20 cellular contexts compared by ENCODE assay signal in genomic region chr5:178118345-178118744, GRCh38. TPM values are rescaled to one million over a fixed set of nuclear protein-coding genes. Genes with fewer than 3 reads are reported as not detected.
DNase-seq lines count a peak whose midpoint lies in the region; FAIRE-seq and TF ChIP-seq lines count a peak whose summit lies in the region.
"Had no signal": no experiment of that assay in that cellular context is flagged by ENCODE, and none has a peak within 500 bp of the region (broad histone marks: within the 10 kb centered on the region; RNA-seq: fewer than 3 reads in every experiment).

No MANE protein-coding gene starts in this region.

- H3K27ac Mint-ChIP-seq in endothelial cell (ENCODE audit: unreplicated experiment) (peak overlapping the region; percentile 94), neural progenitor cell (no peak overlapping the region)
- H3K27ac Mint-ChIP-seq: activated CD8-positive, alpha-beta memory T cell treated with anti-CD3 and anti-CD28 coated beads, Interleukin-2, amount 10 ng/mL, durations not matched to agents 7 days and 5 days; activated naive CD8-positive, alpha-beta T cell treated with anti-CD3 and anti-CD28 coated beads, Interleukin-2, amount 50 U/mL, for 24 hours; activated T-helper 17 cell treated with anti-CD3 and anti-CD28 coated beads, Interleukin-2, amount 50 U/mL, for 72 hours; dendritic cell treated with granulocyte-macrophage colony-stimulating factor and Interleukin-4, amounts not matched to agents 40 ng/mL and 50 ng/mL, for 4 days had no signal

- H3K36me3 Mint-ChIP-seq in endothelial cell (ENCODE audit: low read depth, unreplicated experiment) (peaks cover 13% of the 10 kb centered on the region), neural progenitor cell (no peaks in the 10 kb centered on the region)
- H3K36me3 Mint-ChIP-seq: activated CD8-positive, alpha-beta memory T cell treated with anti-CD3 and anti-CD28 coated beads, Interleukin-2, amount 10 ng/mL, durations not matched to agents 7 days and 5 days had no signal

- peak overlapping the region in 5 of 8 donors; percentile 20 to 85 (median 68) for H3K27ac ChIP-seq in spleen
- H3K27ac ChIP-seq in neural progenitor cell = no peak overlapping the region
- H3K27ac ChIP-seq: brain microvascular endothelial cell, epithelial cell of prostate, foreskin keratinocyte, RWPE1 had no signal

- H3K4me2 ChIP-seq in Loucy (ENCODE audit: low read depth, low read length, poor library complexity, severe bottlenecking) (peak overlapping the region; percentile 93), neural progenitor cell (no peak overlapping the region)

- H3K9me3 ChIP-seq in Loucy (ENCODE audit: insufficient read depth, low read depth, low read length) (no peaks in the 10 kb centered on the region), spleen (no peaks in the 10 kb centered on the region), neural progenitor cell (ENCODE audit: low read depth) (no peaks in the 10 kb centered on the region)

- H3K4me3 Mint-ChIP-seq in endothelial cell (ENCODE audit: unreplicated experiment) (no peak overlapping the region), neural progenitor cell (no peak overlapping the region)
- H3K4me3 Mint-ChIP-seq: activated CD8-positive, alpha-beta memory T cell treated with anti-CD3 and anti-CD28 coated beads, Interleukin-2, amount 10 ng/mL, durations not matched to agents 7 days and 5 days; activated naive CD8-positive, alpha-beta T cell treated with anti-CD3 and anti-CD28 coated beads, Interleukin-2, amount 50 U/mL, for 24 hours; activated T-helper 17 cell treated with anti-CD3 and anti-CD28 coated beads, Interleukin-2, amount 50 U/mL, for 72 hours; dendritic cell treated with granulocyte-macrophage colony-stimulating factor and Interleukin-4, amounts not matched to agents 40 ng/mL and 50 ng/mL, for 4 days had no signal

- H3K4me1 Mint-ChIP-seq in endothelial cell (ENCODE audit: unreplicated experiment) (peaks cover 46% of the 10 kb centered on the region), neural progenitor cell (peaks cover 29% of the 10 kb centered on the region)

- H3K36me3 ChIP-seq in Loucy (ENCODE audit: insufficient read depth, low read length) = peaks cover 6% of the 10 kb centered on the region; the same call in 1 of the 2 replicates
- H3K36me3 ChIP-seq in spleen = peaks cover 0 to 18% (median 0%) of the 10 kb centered on the region in 6 donors
- no peaks in the 10 kb centered on the region for H3K36me3 ChIP-seq in neural progenitor cell
- H3K36me3 ChIP-seq: brain microvascular endothelial cell had no signal

- H3K27me3 Mint-ChIP-seq in endothelial cell (ENCODE audit: unreplicated experiment) (peaks cover 21% of the 10 kb centered on the region), neural progenitor cell (ENCODE audit: insufficient read depth, low read depth) (peaks cover 3% of the 10 kb centered on the region)
- H3K27me3 Mint-ChIP-seq: activated naive CD8-positive, alpha-beta T cell treated with anti-CD3 and anti-CD28 coated beads, Interleukin-2, amount 50 U/mL, for 24 hours; activated T-helper 17 cell treated with anti-CD3 and anti-CD28 coated beads, Interleukin-2, amount 50 U/mL, for 72 hours had no signal

- H2AFZ ChIP-seq in Loucy (ENCODE audit: low read length) = no peak overlapping the region
- H2AFZ ChIP-seq in neural progenitor cell (replicated peaks) = no peak overlapping the region

- H3K27me3 ChIP-seq in Loucy (ENCODE audit: insufficient read depth, low read length, poor library complexity, severe bottlenecking) (no peaks in the 10 kb centered on the region), spleen (replicated peaks in 1 of 7) (peaks cover 0 to 89% (median 25%) of the 10 kb centered on the region in 7 donors), neural progenitor cell (no peaks in the 10 kb centered on the region)
- H3K27me3 ChIP-seq: foreskin keratinocyte had no signal

- no peaks in the 10 kb centered on the region for H3K9me2 ChIP-seq in Loucy (replicated peaks; ENCODE audit: low read depth, low read length)

- WGBS in spleen, 5 donors = 31 to 49% (median 42%) methylated on average over 4 to 9 of the region's 9 CpGs

- no peaks in the 10 kb centered on the region for H3K9me3 Mint-ChIP-seq in endothelial cell (ENCODE audit: unreplicated experiment)
- H3K9me3 Mint-ChIP-seq in neural progenitor cell = no peaks in the 10 kb centered on the region
- H3K9me3 Mint-ChIP-seq: activated naive CD8-positive, alpha-beta T cell treated with anti-CD3 and anti-CD28 coated beads, Interleukin-2, amount 50 U/mL, for 24 hours; activated T-helper 17 cell treated with anti-CD3 and anti-CD28 coated beads, Interleukin-2, amount 50 U/mL, for 72 hours; dendritic cell treated with granulocyte-macrophage colony-stimulating factor and Interleukin-4, amounts not matched to agents 40 ng/mL and 50 ng/mL, for 4 days had no signal

- H3K9ac ChIP-seq in Loucy (ENCODE audit: low read depth, low read length, poor library complexity, severe bottlenecking) (no peak overlapping the region), neural progenitor cell (no peak overlapping the region)

- peak; percentile 68 for DNase-seq in endothelial cell (ENCODE audit: low spot score)
- no peak for DNase-seq in spleen
- DNase-seq in neural progenitor cell (ENCODE audit: low spot score) = no peak
- DNase-seq in urothelium cell line (ENCODE audit: low spot score) = no peak
- DNase-seq in central memory CD4-positive, alpha-beta T cell = no peak
- DNase-seq: activated CD8-positive, alpha-beta memory T cell treated with anti-CD3 and anti-CD28 coated beads, Interleukin-2, amount 10 ng/mL, durations not matched to agents 7 days and 5 days; activated naive CD8-positive, alpha-beta T cell treated with anti-CD3 and anti-CD28 coated beads, Interleukin-2, amount 50 U/mL, for 24 hours; brain microvascular endothelial cell; foreskin keratinocyte; KG1; NCI-H1048; NCI-H2081; NCI-H446 treated with DMSO at 0.1 percent for 48 hours; NK-92 treated with Interleukin-12 subunit alpha and Interleukin-12 subunit beta, amount 100 ng/mL, for 24 hours had no signal

- peaks cover 20% of the 10 kb centered on the region for H3K4me1 ChIP-seq in Loucy (ENCODE audit: insufficient read depth, low read length, poor library complexity, severe bottlenecking)
- peaks cover 63 to 93% (median 90%) of the 10 kb centered on the region in 6 donors for H3K4me1 ChIP-seq in spleen
- peaks cover 29% of the 10 kb centered on the region for H3K4me1 ChIP-seq in neural progenitor cell
- H3K4me1 ChIP-seq: foreskin keratinocyte had no signal

- intact Hi-C loops in spleen (cut with DNase I; ENCODE audit: low total_unique reads) = no loop called here

- TF ChIP-seq CTCF in GM12875 (IDR thresholded peaks at IDR 0.05; ENCODE audit: borderline replicate concordance, insufficient read depth, low read depth, low read length) = no peak
- no peak for TF ChIP-seq CTCF in Loucy (conservative IDR thresholded peaks at IDR 0.05; ENCODE audit: low read length)
- TF ChIP-seq CTCF in endothelial cell (IDR thresholded peaks at IDR 0.05; ENCODE audit: unreplicated experiment) = no peak
- no peak for TF ChIP-seq CTCF in spleen (IDR thresholded peaks at IDR 0.05 in 8 of 11, conservative IDR thresholded peaks at IDR 0.05 in 3 of 11)
- TF ChIP-seq CTCF in neural progenitor cell (IDR thresholded peaks at IDR 0.05) = no peak

- no peaks in the 10 kb centered on the region for H4K20me1 ChIP-seq in Loucy (ENCODE audit: insufficient read depth, low read length, poor library complexity, severe bottlenecking)
- H4K20me1 ChIP-seq in neural progenitor cell (ENCODE audit: low read depth) = peaks cover 35% of the 10 kb centered on the region

- H3K4me3 ChIP-seq in GM12875 (ENCODE audit: low read depth, low read length) (peak overlapping the region; percentile 29), Loucy (ENCODE audit: low read length, poor library complexity, severe bottlenecking) (peak overlapping the region; percentile 80), spleen (peak overlapping the region in 1 of 8 donors; percentile 48), neural progenitor cell (no peak overlapping the region)

- peaks cover 58% of the 10 kb centered on the region; the same call in 1 of the 2 replicates for H3K79me2 ChIP-seq in Loucy (ENCODE audit: insufficient read depth, low read length)
- H3K79me2 ChIP-seq in neural progenitor cell (ENCODE audit: low read depth) = peaks cover 38% of the 10 kb centered on the region

- H3F3A ChIP-seq in Loucy (ENCODE audit: low read depth) (no peaks in the 10 kb centered on the region), neural progenitor cell (ENCODE audit: low read depth) (peaks cover 36% of the 10 kb centered on the region)

- no peak for FAIRE-seq in urothelium cell line (lab: Jason Lieb, UNC)

- no peak for TF ChIP-seq POLR2A in spleen (IDR thresholded peaks at IDR 0.05)

RNA-seq across cellular contexts. Expression of gene N4BP3, which starts 5.0 kb away (rescaled TPM):
- total RNA-seq in endothelial cell (ENCODE audit: unreplicated experiment) (107 TPM), spleen (1 to 10 TPM; 2.2 to 6.6 (median 4.1) TPM), neural progenitor cell (ENCODE audit: low replicate concordance) (4.1 and 12.8 TPM in 2 replicates)
- 1 to 10 TPM; 1.2 to 4.3 (median 2.2) TPM for polyA plus RNA-seq in spleen

RNA-seq across cellular contexts. Expression of gene RMND5B, which starts 12.5 kb away (rescaled TPM):
- total RNA-seq in endothelial cell (ENCODE audit: unreplicated experiment) (70.4 TPM), spleen (10 to 100 TPM; 32.3 to 52.8 (median 36.3) TPM), neural progenitor cell (ENCODE audit: low replicate concordance) (25.3 and 25.5 TPM in 2 replicates)
- 10 to 100 TPM; 22.2 to 37.9 (median 23.3) TPM for polyA plus RNA-seq in spleen

RNA-seq across cellular contexts. Expression of gene NHP2, which starts 35.3 kb away (rescaled TPM):
- total RNA-seq in endothelial cell (ENCODE audit: unreplicated experiment) = 84.7 TPM
- 100 to 1,000 TPM in 2 of 7 donors, 10 to 100 TPM in 5; 53.7 to 115 (median 81.5) TPM for total RNA-seq in spleen
- polyA plus RNA-seq in spleen = 100 to 1,000 TPM; 113 to 162 (median 153) TPM
- 357 and 380 TPM in 2 replicates for total RNA-seq in neural progenitor cell (ENCODE audit: low replicate concordance)
